16 cellular contexts compared by ENCODE assay signal in the genomic region with DNA sequence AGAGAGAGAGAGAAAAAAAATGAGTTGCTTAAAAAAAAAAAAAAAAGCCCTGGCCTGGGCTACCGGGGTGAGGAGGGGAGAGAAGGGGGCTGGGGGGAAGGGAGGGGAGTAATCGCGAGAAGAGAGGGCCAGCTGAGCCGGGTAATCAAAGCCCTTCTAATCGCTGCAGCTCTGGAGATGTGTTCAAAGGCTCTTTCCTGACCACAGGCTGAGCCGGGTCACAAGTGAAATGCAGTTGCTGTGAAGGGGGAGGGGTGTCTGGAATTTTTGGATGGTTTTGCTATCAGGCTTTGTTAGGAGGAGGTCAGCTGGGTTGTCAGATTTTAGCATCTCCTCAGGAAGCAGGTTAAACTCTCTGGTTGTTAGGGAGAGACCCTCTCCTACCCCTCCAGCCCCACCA.
A peak's percentile ranks its signal among the peaks of the same experiment; 100 is the strongest.
DNase-seq lines count a peak whose midpoint lies in the region; ATAC-seq and TF ChIP-seq lines count a peak whose summit lies in the region.
"Had no signal": no experiment of that assay in that cellular context is flagged by ENCODE, and none has a peak within 500 bp of the region (broad histone marks: within the 10 kb centered on the region; RNA-seq: fewer than 3 reads in every experiment).

No MANE protein-coding gene starts in this region.

- no peak overlapping the region for H4K5ac ChIP-seq in H9 (ENCODE audit: insufficient read length, low read depth, low read length)

- no peaks in the 10 kb centered on the region for H3K23me2 ChIP-seq in H9 (ENCODE audit: insufficient read length, low read depth, low read length, poor library complexity, severe bottlenecking)

- no peaks in the 10 kb centered on the region for H3K36me3 ChIP-seq in trophoblast cell (ENCODE audit: control insufficient read depth in 1 of 2, insufficient read depth in 2 of 2, low read length in 2 of 2)

- ATAC-seq in activated CD4-positive, CD25-positive, alpha-beta regulatory T cell treated with anti-CD3 and anti-CD28 coated beads, Interleukin-2, amount 50 U/mL, for 24 hours, result no peak
- ATAC-seq in esophagus mucosa (no peak), HG02763 (IDR thresholded peaks at IDR 0.05; ENCODE audit: unreplicated experiment) (no peak)
- ATAC-seq: stimulated activated naive CD8-positive, alpha-beta T cell treated with anti-CD3 and anti-CD28 coated beads, Interleukin-15, amount 100 ng/mL, for 72 hours had no signal

- no peak overlapping the region for H3T11ph ChIP-seq in H9 (ENCODE audit: low read length)

- no peak overlapping the region for H2BK20ac ChIP-seq in H9 (ENCODE audit: low read depth, low read length, poor library complexity, severe bottlenecking)

- no TSS peak for BruUV-seq in Calu3 (replicated peaks; lab: Mats Ljungman, UMichigan)

- H4K8ac ChIP-seq in H9 (replicated peaks; ENCODE audit: insufficient read length, low read depth, low read length) (no peak overlapping the region), trophoblast cell (ENCODE audit: low read depth, low read length) (peak overlapping the region; percentile 47)

- no peak overlapping the region; a peak in 2 of 7 replicates for H3K27ac Mint-ChIP-seq in H9
- no peak overlapping the region for H3K27ac Mint-ChIP-seq in Calu3 (ENCODE audit: unreplicated experiment)
- H3K27ac Mint-ChIP-seq: activated B cell treated with CpG ODN at 0.5 μM for 24 hours; activated naive CD4-positive, alpha-beta T cell treated with anti-CD3 and anti-CD28 coated beads, Interleukin-2, amount 50 U/mL, for 24 hours; CD4-positive, CD25-positive, alpha-beta regulatory T cell; stimulated activated naive CD8-positive, alpha-beta T cell treated with anti-CD3 and anti-CD28 coated beads, Interleukin-15, amount 100 ng/mL, for 72 hours had no signal

- H3K36me3 Mint-ChIP-seq in H9 (ENCODE audit: insufficient read depth in 1 of 3, low read depth in 3 of 3) (no peaks in the 10 kb centered on the region), Calu3 (ENCODE audit: insufficient read depth, unreplicated experiment) (no peaks in the 10 kb centered on the region)
- H3K36me3 Mint-ChIP-seq: activated naive CD4-positive, alpha-beta T cell treated with anti-CD3 and anti-CD28 coated beads, Interleukin-2, amount 50 U/mL, for 24 hours; CD4-positive, CD25-positive, alpha-beta regulatory T cell had no signal

- H3K9me3 Mint-ChIP-seq in H9, result peaks cover 0 to 2% of the 10 kb centered on the region in 2 experiments; a peak in 1 of 5 replicates
- H3K9me3 Mint-ChIP-seq in Calu3 (ENCODE audit: low read depth, unreplicated experiment), result no peaks in the 10 kb centered on the region
- H3K9me3 Mint-ChIP-seq: activated B cell treated with CpG ODN at 0.5 μM for 24 hours; activated naive CD4-positive, alpha-beta T cell treated with anti-CD3 and anti-CD28 coated beads, Interleukin-2, amount 50 U/mL, for 24 hours had no signal

- H2AK5ac ChIP-seq in H9 (ENCODE audit: insufficient read length, low read length), result no peak overlapping the region
- no peak overlapping the region for H2AK5ac ChIP-seq in trophoblast cell (ENCODE audit: low read length)

- no peak overlapping the region for H3K4me2 ChIP-seq in H9 (ENCODE audit: insufficient read depth, insufficient read length, low read length)
- H3K4me2 ChIP-seq in trophoblast cell (ENCODE audit: low read length), result no peak overlapping the region
- H3K4me2 ChIP-seq: KMS-11 had no signal

- no peaks in the 10 kb centered on the region for H3K9me3 ChIP-seq in H9 (ENCODE audit: control insufficient read depth, low read depth, low read length)
- H3K9me3 ChIP-seq in trophoblast cell (ENCODE audit: insufficient read depth, low read depth, low read length), result no peaks in the 10 kb centered on the region

- no peaks in the 10 kb centered on the region for H4K20me1 ChIP-seq in H9 (ENCODE audit: control insufficient read depth, insufficient read depth, insufficient read length)

- H3K4me1 ChIP-seq in H9 (ENCODE audit: insufficient read depth, low read length) (peaks cover 3% of the 10 kb centered on the region; the same call in 1 of the 2 replicates), trophoblast cell (ENCODE audit: control insufficient read depth in 1 of 2, insufficient read depth in 2 of 2, low read length in 2 of 2) (peaks cover 6 to 10% of the 10 kb centered on the region in 2 experiments)

- H2AFZ ChIP-seq in H9 (ENCODE audit: low read length) (no peak overlapping the region), trophoblast cell (ENCODE audit: insufficient read depth, low read length, poor library complexity) (no peak overlapping the region)

- no peak overlapping the region for H2BK15ac ChIP-seq in H9 (ENCODE audit: low read depth, low read length)

- intact Hi-C loops in Calu3 (cut with micrococcal nuclease; ENCODE audit: unreplicated experiment), result no loop called here

- H3K79me1 ChIP-seq in H9 (ENCODE audit: insufficient read depth, low read depth, low read length, poor library complexity, severe bottlenecking) (no peaks in the 10 kb centered on the region), trophoblast cell (ENCODE audit: low read length) (peaks cover 2% of the 10 kb centered on the region)

- WGBS in H9 (ENCODE audit: extremely low coverage, insufficient read length, low lambda C conversion rate), result no CpG with 5 or more reads among the region's 6 CpGs
- no CpG with 5 or more reads among the region's 6 CpGs for WGBS in trophoblast cell (ENCODE audit: extremely low coverage, insufficient coverage, insufficient read length)

- H3K27me3 ChIP-seq in H9 (ENCODE audit: insufficient read depth, low read length) (no peaks in the 10 kb centered on the region), trophoblast cell (ENCODE audit: insufficient read depth, low read length) (no peaks in the 10 kb centered on the region)

- H2BK5ac ChIP-seq in H9 (ENCODE audit: insufficient read length, low read length) (no peak overlapping the region), trophoblast cell (ENCODE audit: low read depth, low read length, poor library complexity) (no peak overlapping the region)

- H3K4me3 Mint-ChIP-seq in H9 (peak overlapping the region in 1 of 2 experiments; percentile 41; a peak in 1 of 5 replicates), Calu3 (ENCODE audit: low read depth, unreplicated experiment) (no peak overlapping the region)
- H3K4me3 Mint-ChIP-seq: activated B cell treated with CpG ODN at 0.5 μM for 24 hours; activated naive CD4-positive, alpha-beta T cell treated with anti-CD3 and anti-CD28 coated beads, Interleukin-2, amount 50 U/mL, for 24 hours; CD4-positive, CD25-positive, alpha-beta regulatory T cell; stimulated activated naive CD8-positive, alpha-beta T cell treated with anti-CD3 and anti-CD28 coated beads, Interleukin-15, amount 100 ng/mL, for 72 hours had no signal

- H2BK120ac ChIP-seq in H9 (ENCODE audit: low read depth, low read length, poor library complexity, severe bottlenecking) (no peak overlapping the region), trophoblast cell (ENCODE audit: insufficient read depth, low read length, poor library complexity) (no peak overlapping the region)

- CTCF ChIA-PET in Calu3 (lab: Charles Lee), result no interaction called here

- no peak overlapping the region for H3K27ac ChIP-seq in H9 (ENCODE audit: insufficient read length, low read depth, low read length)
- no peak overlapping the region for H3K27ac ChIP-seq in trophoblast cell (ENCODE audit: low read depth, low read length)
- H3K27ac ChIP-seq: KMS-11 had no signal

- H3K56ac ChIP-seq in H9 (ENCODE audit: insufficient read length, low read depth, low read length), result no peak overlapping the region

- H3K79me2 ChIP-seq in H9 (ENCODE audit: insufficient read depth, low read length) (no peaks in the 10 kb centered on the region), trophoblast cell (ENCODE audit: control insufficient read depth, insufficient read depth, low read length, poor library complexity) (no peaks in the 10 kb centered on the region)

- no peak overlapping the region for H3K9ac ChIP-seq in H9 (ENCODE audit: extremely low read depth, insufficient read length, low read length)
- H3K9ac ChIP-seq in trophoblast cell (ENCODE audit: low read length), result no peak overlapping the region
- H3K9ac ChIP-seq: KMS-11 had no signal

- H4K91ac ChIP-seq in H9 (ENCODE audit: insufficient read length, low read depth, low read length) (no peak overlapping the region), trophoblast cell (ENCODE audit: low read depth, low read length) (no peak overlapping the region)

- peak; percentile 69 for DNase-seq in H9
- peak; percentile 1 for DNase-seq in OCI-M1 (lab: John Stamatoyannopoulos, UW)
- peak; percentile 46 for DNase-seq in foreskin melanocyte
- DNase-seq in trophoblast cell, result no peak
- no peak for DNase-seq in Calu3
- DNase-seq: activated B cell treated with CpG ODN at 0.5 μM for 24 hours; CD4-positive, CD25-positive, alpha-beta regulatory T cell; GDM1; NCI-H1694; stimulated activated naive CD8-positive, alpha-beta T cell treated with anti-CD3 and anti-CD28 coated beads, Interleukin-15, amount 100 ng/mL, for 72 hours had no signal

- H3K14ac ChIP-seq in H9 (ENCODE audit: insufficient read depth, low read length), result no peak overlapping the region
- no peak overlapping the region for H3K14ac ChIP-seq in trophoblast cell (ENCODE audit: low read length)

- H3K27me3 Mint-ChIP-seq in H9 (ENCODE audit: low read depth) (peaks cover 2% of the 10 kb centered on the region; the same call in 1 of the 2 replicates), Calu3 (ENCODE audit: unreplicated experiment) (peaks cover 2% of the 10 kb centered on the region)

- H3K4me3 ChIP-seq in trophoblast cell (ENCODE audit: low read depth, low read length), result no peak overlapping the region
- H3K4me3 ChIP-seq: skin epidermis had no signal

- H3K18ac ChIP-seq in H9 (ENCODE audit: insufficient read length, low read depth, low read length) (no peak overlapping the region), trophoblast cell (ENCODE audit: low read length) (no peak overlapping the region)

- no peak overlapping the region for H3K4ac ChIP-seq in H9 (ENCODE audit: low read depth, low read length)
- no peak overlapping the region for H3K4ac ChIP-seq in trophoblast cell (ENCODE audit: low read depth, low read length)

- H3K23ac ChIP-seq in H9 (ENCODE audit: insufficient read length, low read depth, low read length) (no peak overlapping the region), trophoblast cell (ENCODE audit: low read length) (no peak overlapping the region)

- H4K12ac ChIP-seq in trophoblast cell (ENCODE audit: low read depth, low read length), result no peak overlapping the region

- H2BK12ac ChIP-seq in H9 (ENCODE audit: insufficient read length, low read depth, low read length) (no peak overlapping the region), trophoblast cell (ENCODE audit: low read length) (no peak overlapping the region)

- H3K4me1 Mint-ChIP-seq in H9 (peaks cover 21 to 30% of the 10 kb centered on the region in 2 experiments), Calu3 (ENCODE audit: low read depth, unreplicated experiment) (no peaks in the 10 kb centered on the region)
- H3K4me1 Mint-ChIP-seq: activated naive CD4-positive, alpha-beta T cell treated with anti-CD3 and anti-CD28 coated beads, Interleukin-2, amount 50 U/mL, for 24 hours; CD4-positive, CD25-positive, alpha-beta regulatory T cell; stimulated activated naive CD8-positive, alpha-beta T cell treated with anti-CD3 and anti-CD28 coated beads, Interleukin-15, amount 100 ng/mL, for 72 hours had no signal

- no peak for TF ChIP-seq CTCF in H9 (conservative IDR thresholded peaks at IDR 0.05)
- TF ChIP-seq CTCF in Calu3 (IDR thresholded peaks at IDR 0.05; ENCODE audit: unreplicated experiment), result no peak

Comparison
In these comparisons a context has a peak if more than half of its experiments do, and no peak if none do; other contexts are left out.
1. DNase-seq: peak in H9 (single experiment), OCI-M1 (single experiment) and foreskin melanocyte (single experiment); none in trophoblast cell (0 of 2) and Calu3 (single experiment).